ENCODE assay signal across 19 cellular contexts in the genomic region with DNA sequence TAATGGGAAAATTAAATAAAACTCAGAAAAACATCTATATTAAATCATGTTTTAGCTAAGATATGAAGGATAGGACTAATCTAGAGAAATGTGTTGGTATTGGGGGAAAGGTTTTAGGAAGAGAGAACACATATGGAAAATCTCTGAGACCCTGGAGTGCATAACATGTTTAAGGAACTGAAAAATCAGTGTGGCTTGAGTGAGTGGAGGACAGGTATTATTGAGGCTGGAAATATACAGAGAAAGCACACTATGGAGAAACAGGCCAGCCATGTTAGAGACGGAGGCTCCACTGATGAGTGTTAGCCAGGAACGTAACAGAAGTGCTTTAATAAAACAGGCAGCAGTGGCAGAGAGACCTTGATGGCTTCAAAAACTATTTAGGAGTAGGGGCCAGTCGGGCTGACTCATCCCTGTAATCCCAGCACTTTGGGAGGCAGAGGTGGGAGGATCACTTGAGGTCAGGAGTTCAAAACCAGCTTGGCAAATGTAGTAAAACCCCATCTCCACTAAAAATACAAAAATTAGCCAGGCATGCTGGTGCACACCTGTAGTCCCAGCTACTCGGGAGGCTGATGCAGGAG.
"Had no signal": no experiment of that assay in that cellular context is flagged by ENCODE, and none has a peak within 500 bp of the region (broad histone marks: within the 10 kb centered on the region; RNA-seq: fewer than 3 reads in every experiment).

No MANE protein-coding gene starts in this region.

- H3K27ac ChIP-seq: neutrophil, spleen, suprapubic skin had no signal

- FAIRE-seq: TTC549 had no signal

- H3K4me1 ChIP-seq: suprapubic skin had no signal

- H3K36me3 ChIP-seq: neutrophil, suprapubic skin had no signal

- H3K27me3 Mint-ChIP-seq: activated CD8-positive, alpha-beta memory T cell treated with anti-CD3 and anti-CD28 coated beads, Interleukin-2, amount 10 ng/mL, durations not matched to agents 7 days and 5 days; activated T-cell treated with anti-CD3 and anti-CD28 coated beads, Interleukin-2, amount 50 U/mL, for 24 hours; progenitor cell of endocrine pancreas had no signal

- H3K9me3 ChIP-seq: neutrophil, spleen, suprapubic skin had no signal

- H3K27me3 ChIP-seq: dorsolateral prefrontal cortex, neutrophil, spleen, suprapubic skin had no signal

- H3K9me3 Mint-ChIP-seq: activated naive CD4-positive, alpha-beta T cell treated with anti-CD3 and anti-CD28 coated beads, Interleukin-2, amount 50 U/mL, for 72 hours; activated T-cell treated with anti-CD3 and anti-CD28 coated beads, Interleukin-2, amount 50 U/mL, for 24 hours had no signal

- H3K27ac Mint-ChIP-seq: activated CD8-positive, alpha-beta memory T cell treated with anti-CD3 and anti-CD28 coated beads, Interleukin-2, amount 10 ng/mL, durations not matched to agents 7 days and 5 days; activated naive CD4-positive, alpha-beta T cell treated with anti-CD3 and anti-CD28 coated beads, Interleukin-2, amount 50 U/mL, for 72 hours; activated T-cell treated with anti-CD3 and anti-CD28 coated beads, Interleukin-2, amount 50 U/mL, for 24 hours; progenitor cell of endocrine pancreas had no signal

- H3K4me3 ChIP-seq: dorsolateral prefrontal cortex, spleen, suprapubic skin had no signal

- H3K36me3 Mint-ChIP-seq: activated CD8-positive, alpha-beta memory T cell treated with anti-CD3 and anti-CD28 coated beads, Interleukin-2, amount 10 ng/mL, durations not matched to agents 7 days and 5 days; activated naive CD4-positive, alpha-beta T cell treated with anti-CD3 and anti-CD28 coated beads, Interleukin-2, amount 50 U/mL, for 72 hours had no signal

- ATAC-seq: activated CD8-positive, alpha-beta memory T cell treated with anti-CD3 and anti-CD28 coated beads, Interleukin-2, amount 10 ng/mL, durations not matched to agents 7 days and 5 days; activated naive CD4-positive, alpha-beta T cell treated with anti-CD3 and anti-CD28 coated beads, Interleukin-2, amount 50 U/mL, for 72 hours; esophagus mucosa; right cardiac atrium; stimulated activated naive CD8-positive, alpha-beta T cell treated with anti-CD3 and anti-CD28 coated beads, Interleukin-15, Interleukin-2, amounts not matched to agents 100 U/mL and 50 U/mL, for 24 hours had no signal

- H3K4me3 Mint-ChIP-seq: activated CD8-positive, alpha-beta memory T cell treated with anti-CD3 and anti-CD28 coated beads, Interleukin-2, amount 10 ng/mL, durations not matched to agents 7 days and 5 days; activated T-cell treated with anti-CD3 and anti-CD28 coated beads, Interleukin-2, amount 50 U/mL, for 24 hours had no signal

- DNase-seq: activated CD4-positive, alpha-beta T cell treated with anti-CD3 and anti-CD28 coated beads, Interleukin-2, amount 50 U/mL, for 4 hours; activated CD4-positive, CD25-positive, alpha-beta regulatory T cell treated with anti-CD3 and anti-CD28 coated beads, Interleukin-2, amount 50 U/mL, for 72 hours; activated CD8-positive, alpha-beta memory T cell treated with anti-CD3 and anti-CD28 coated beads, Interleukin-2, amount 10 ng/mL, durations not matched to agents 7 days and 5 days; activated effector memory CD4-positive, alpha-beta T cell treated with anti-CD3 and anti-CD28 coated beads, Interleukin-2, amount 50 U/mL, for 16 hours; activated T-cell treated with anti-CD3 and anti-CD28 coated beads, Interleukin-2, amount 50 U/mL, for 24 hours; dorsolateral prefrontal cortex; hypothalamus; kidney glomerular epithelial cell; right cardiac atrium; spleen; stimulated activated CD4-positive, alpha-beta T cell treated with anti-CD3 and anti-CD28 coated beads, Interleukin-1b, Interleukin-23, amount 100 ng/mL, for 48 hours; stimulated activated naive CD8-positive, alpha-beta T cell treated with anti-CD3 and anti-CD28 coated beads, Interleukin-15, Interleukin-2, amounts not matched to agents 100 U/mL and 50 U/mL, for 24 hours; T-helper 2 cell had no signal
